8 cellular contexts compared by ENCODE assay signal in genomic region chr6:96391776-96392175, GRCh38.
DNase-seq lines count a peak whose midpoint lies in the region; ATAC-seq lines count a peak whose summit lies in the region.

No MANE protein-coding gene starts in this region.

- no peak overlapping the region for H3K4me3 Mint-ChIP-seq in effector memory CD8-positive, alpha-beta T cell

- ATAC-seq in GM18502 (IDR thresholded peaks at IDR 0.05; ENCODE audit: poor library complexity, unreplicated experiment) (peak; percentile 69), HG03095 (IDR thresholded peaks at IDR 0.05; ENCODE audit: unreplicated experiment) (no peak)
- ATAC-seq in effector memory CD8-positive, alpha-beta T cell (replicated peaks), result no peak

- H3K27ac Mint-ChIP-seq in effector memory CD8-positive, alpha-beta T cell, result no peak overlapping the region

- H3K36me3 Mint-ChIP-seq in effector memory CD8-positive, alpha-beta T cell (ENCODE audit: insufficient read depth), result no peaks in the 10 kb centered on the region

- peaks cover 0 to 15% of the 10 kb centered on the region in 2 donors for H3K27me3 Mint-ChIP-seq in effector memory CD8-positive, alpha-beta T cell

- H3K4me1 Mint-ChIP-seq in effector memory CD8-positive, alpha-beta T cell (ENCODE audit: low read depth in 2 of 2), result no peaks in the 10 kb centered on the region

- DNase-seq in HPDE6-E6E7 (ENCODE audit: extremely low spot score), result peak; percentile 2
- DNase-seq in RPMI8226, result peak; percentile 61
- peak; percentile 20 for DNase-seq in kidney tubule cell (ENCODE audit: low spot score)
- no peak for DNase-seq in effector memory CD8-positive, alpha-beta T cell
- no peak for DNase-seq in cortex of kidney (lab: John Stamatoyannopoulos, UW)
- DNase-seq in 8988T, result no peak

- H3K9me3 Mint-ChIP-seq in effector memory CD8-positive, alpha-beta T cell, result no peaks in the 10 kb centered on the region

Comparison
In these comparisons a context has a peak if more than half of its experiments do, and no peak if none do; other contexts are left out.
1. DNase-seq: peak in HPDE6-E6E7 (single experiment), RPMI8226 (single experiment) and kidney tubule cell (single experiment); none in effector memory CD8-positive, alpha-beta T cell (0 of 3), cortex of kidney (single experiment) and 8988T (single experiment).